ENCODE assay signal across 8 cellular contexts in the genomic region with DNA sequence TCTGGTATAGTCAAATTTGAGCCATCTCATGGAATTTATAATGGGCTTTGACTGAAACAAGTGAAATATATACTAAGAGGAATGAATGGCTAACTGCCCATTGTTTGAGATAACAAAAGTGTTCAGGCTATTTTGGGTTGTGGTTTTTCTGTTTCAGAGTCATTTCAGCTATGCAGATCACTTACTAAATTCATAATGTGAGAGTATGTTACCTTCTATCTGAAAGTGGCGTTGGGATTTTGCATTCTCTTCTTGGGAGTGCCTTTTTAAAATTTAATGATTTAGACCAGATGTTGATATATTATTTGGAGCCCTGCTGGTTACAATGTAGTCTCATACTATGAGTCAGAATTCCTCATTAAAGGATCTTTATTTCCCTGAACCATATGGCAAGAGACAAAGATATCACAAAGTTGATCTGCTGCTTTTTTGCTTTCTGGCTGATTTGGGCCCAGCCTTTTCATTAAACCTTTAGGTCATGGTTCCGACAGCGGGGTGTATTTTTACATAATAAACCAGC. TPM values are rescaled to one million over a fixed set of nuclear protein-coding genes. Genes with fewer than 3 reads are reported as not detected.
DNase-seq lines count a peak whose midpoint lies in the region; ATAC-seq, FAIRE-seq and TF ChIP-seq lines count a peak whose summit lies in the region.

No MANE protein-coding gene starts in this region.

- peak overlapping the region; percentile 96 for H3K27ac ChIP-seq in DOHH2 (ENCODE audit: low read depth, low read length)
- H3K27ac ChIP-seq in foreskin keratinocyte: peak overlapping the region; percentile 72
- H3K27ac ChIP-seq in small intestine (ENCODE audit: low read depth in 1 of 2, low read length in 1 of 2): no peak overlapping the region

- peaks cover 86% of the 10 kb centered on the region for H3K79me2 ChIP-seq in DOHH2 (ENCODE audit: control insufficient read depth, low read length)

- H3K4me3 ChIP-seq in DOHH2 (ENCODE audit: low read length) (peak overlapping the region; percentile 64), small intestine (ENCODE audit: low read depth in 1 of 2, low read length in 2 of 2) (no peak overlapping the region)

- no peaks in the 10 kb centered on the region; the same call in 1 of the 2 replicates for H4K20me1 ChIP-seq in DOHH2 (ENCODE audit: control insufficient read depth, insufficient read depth, low read depth, low read length)

- H3K9me3 ChIP-seq in DOHH2 (ENCODE audit: control insufficient read depth, insufficient read depth, low read length): no peaks in the 10 kb centered on the region
- no peaks in the 10 kb centered on the region for H3K9me3 ChIP-seq in small intestine (ENCODE audit: control insufficient read depth, low read depth)

- no peaks in the 10 kb centered on the region for H3K9me2 ChIP-seq in DOHH2 (replicated peaks; ENCODE audit: control insufficient read depth, low read length)

- no peaks in the 10 kb centered on the region for H3K27me3 ChIP-seq in DOHH2 (ENCODE audit: control insufficient read depth, low read length)
- no peaks in the 10 kb centered on the region for H3K27me3 ChIP-seq in foreskin keratinocyte
- no peaks in the 10 kb centered on the region for H3K27me3 ChIP-seq in small intestine (ENCODE audit: control insufficient read depth in 2 of 2, insufficient read depth in 2 of 2, low read length in 2 of 2)

- FAIRE-seq in H54 (lab: Jason Lieb, UNC) (peak; percentile 94), small intestine (lab: Jason Lieb, UNC) (no peak)

- WGBS in small intestine, 3 donors: 68 to 88% (median 82%) methylated on average over 3 of the region's 3 CpGs

- no peak for TF ChIP-seq POLR2A in H54 (IDR thresholded peaks at IDR 0.05; ENCODE audit: low read depth, low read length)

- H3K36me3 ChIP-seq in DOHH2 (ENCODE audit: control insufficient read depth, low read length): peaks cover 4% of the 10 kb centered on the region; the same call in 1 of the 2 replicates
- H3K36me3 ChIP-seq in small intestine (ENCODE audit: control insufficient read depth in 2 of 2, insufficient read depth in 2 of 2, low read length in 2 of 2): peaks cover 0 to 1% of the 10 kb centered on the region in 2 donors

- H3K4me1 ChIP-seq in DOHH2 (ENCODE audit: control insufficient read depth, low read length) (peaks cover 98% of the 10 kb centered on the region), foreskin keratinocyte (peaks cover 33% of the 10 kb centered on the region), small intestine (ENCODE audit: control insufficient read depth in 2 of 2, insufficient read depth in 1 of 2, low read depth in 1 of 2, low read length in 1 of 2) (peaks cover 0 to 3% of the 10 kb centered on the region in 2 donors)

- peak overlapping the region; percentile 83 for H3K4me2 ChIP-seq in DOHH2 (ENCODE audit: low read length)

- peak; percentile 70 for ATAC-seq in foreskin keratinocyte
- ATAC-seq in GM19397 (IDR thresholded peaks at IDR 0.05; ENCODE audit: unreplicated experiment): no peak

- H3F3A ChIP-seq in DOHH2 (ENCODE audit: control insufficient read depth, insufficient read depth): peaks cover 60% of the 10 kb centered on the region

- no peak for TF ChIP-seq CTCF in DOHH2 (IDR thresholded peaks at IDR 0.05; ENCODE audit: low read depth, low read length, poor library complexity, severe bottlenecking)
- no peak for TF ChIP-seq CTCF in foreskin keratinocyte (conservative IDR thresholded peaks at IDR 0.05)

- DNase-seq in H54 (ENCODE audit: insufficient read length, low spot score) (no peak), OCI-M1 (lab: John Stamatoyannopoulos, UW) (peak; percentile 83), foreskin keratinocyte (peak; percentile 37 to 71), iPS-NIHi11 (ENCODE audit: low spot score) (no peak), small intestine (no peak), nucleus accumbens (lab: John Stamatoyannopoulos, UW) (no peak)

RNA-seq across cellular contexts. Expression of a gene that starts 10.4 kb away (rescaled TPM):
- 119 and 120 TPM in 2 replicates for total RNA-seq in foreskin keratinocyte
- polyA plus RNA-seq in foreskin keratinocyte: 31.8 and 38.5 TPM in 2 replicates
- 10 to 100 TPM in 2 of 3 donors, 1 to 10 TPM in 1; 8.9 to 32.2 (median 11.6) TPM for polyA plus RNA-seq in small intestine

Comparison
In these comparisons a context has a peak if more than half of its experiments do, and no peak if none do; other contexts are left out.
1. H3K27ac ChIP-seq: peak in DOHH2 (single experiment) and foreskin keratinocyte (single experiment); none in small intestine (0 of 2).
2. DNase-seq: peak in OCI-M1 (single experiment) and foreskin keratinocyte (2 of 2); none in H54 (single experiment), iPS-NIHi11 (single experiment), small intestine (single experiment) and nucleus accumbens (0 of 56).